In the genomic region with DNA sequence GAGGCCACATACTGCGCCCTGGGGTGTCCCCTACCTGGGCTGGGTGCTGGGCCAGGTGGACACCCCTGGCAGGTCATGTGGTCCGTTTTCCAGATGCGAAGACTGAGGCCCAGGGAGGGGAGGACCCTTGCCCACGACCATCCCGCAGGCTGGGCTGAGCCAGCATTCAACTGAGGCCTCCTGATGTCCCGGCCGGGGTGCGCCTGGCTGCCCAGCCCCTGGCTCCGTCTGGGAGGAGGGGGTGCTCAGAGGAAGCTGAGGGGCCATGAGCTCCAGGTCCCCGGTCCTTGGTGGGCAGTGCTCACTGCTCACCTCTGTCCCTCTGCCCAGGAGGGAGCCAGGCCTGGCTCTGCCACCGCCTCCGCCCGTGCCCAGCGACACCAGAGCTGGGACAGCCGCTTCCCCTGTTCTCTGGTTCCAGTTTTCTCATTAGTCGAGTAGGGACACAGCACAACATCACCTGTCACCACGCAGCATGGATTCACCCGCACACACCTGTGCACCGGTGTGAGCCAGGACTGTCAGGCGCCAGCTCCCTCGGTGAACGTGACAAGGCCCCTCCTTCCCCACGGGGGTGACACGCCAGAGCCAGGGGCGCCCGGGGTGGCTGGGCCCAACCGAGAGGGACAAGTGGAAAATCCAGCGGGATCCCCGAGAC, we compare ENCODE assay signal across 1 cellular context.
TF ChIP-seq lines count a peak whose summit lies in the region.

No MANE protein-coding gene starts in this region.

TF ChIP-seq in HepG2, 621 proteins besides CTCF, POLR2A, EP300 and RAD21:
- no peak for TF ChIP-seq KDM5A (IDR thresholded peaks at IDR 0.05; ENCODE audit: borderline replicate concordance, low read length)
- TF ChIP-seq ZNF629 (CRISPR knock-in tag; conservative IDR thresholded peaks at IDR 0.05) = peak; percentile 90
- no peak for TF ChIP-seq KDM2A (CRISPR knock-in tag; IDR thresholded peaks at IDR 0.05; ENCODE audit: borderline replicate concordance, low read depth)
- no peak for TF ChIP-seq FOXP1 (IDR thresholded peaks at IDR 0.05)
- TF ChIP-seq FOXP1 (CRISPR knock-in tag; IDR thresholded peaks at IDR 0.05) = no peak
- TF ChIP-seq ZNF687 (CRISPR knock-in tag; IDR thresholded peaks at IDR 0.05) = 0 out of 2 replicates have a peak, but pooled peaks have one; percentile 13
- no peak for TF ChIP-seq ZSCAN29 (CRISPR knock-in tag; conservative IDR thresholded peaks at IDR 0.05)
- no peak for TF ChIP-seq KLF11 (CRISPR knock-in tag; IDR thresholded peaks at IDR 0.05)
- TF ChIP-seq HNRNPL (IDR thresholded peaks at IDR 0.05; ENCODE audit: low read depth, low read length) = 0 out of 2 replicates have a peak, but pooled peaks have one; percentile 8
- TF ChIP-seq NFE2L2 (IDR thresholded peaks at IDR 0.05; ENCODE audit: low read length) = no peak
- TF ChIP-seq THAP11 (CRISPR knock-in tag; IDR thresholded peaks at IDR 0.05) = no peak
- peak; percentile 16; the same call in 1 of the 2 replicates for TF ChIP-seq ZNF768 (CRISPR knock-in tag; IDR thresholded peaks at IDR 0.05)
- no peak for TF ChIP-seq GZF1 (CRISPR knock-in tag; IDR thresholded peaks at IDR 0.05)
- TF ChIP-seq AKNA (CRISPR knock-in tag; IDR thresholded peaks at IDR 0.05; ENCODE audit: borderline replicate concordance) = no peak
- peak; percentile 35; the same call in 1 of the 2 replicates for TF ChIP-seq ZMYM3 (CRISPR knock-in tag; IDR thresholded peaks at IDR 0.05)
- no peak for TF ChIP-seq EED (CRISPR knock-in tag; IDR thresholded peaks at IDR 0.05)
- TF ChIP-seq ATF7 (IDR thresholded peaks at IDR 0.05) = no peak
- TF ChIP-seq ATF7 (CRISPR knock-in tag; IDR thresholded peaks at IDR 0.05) = no peak
- no peak for TF ChIP-seq ARID4A (CRISPR knock-in tag; IDR thresholded peaks at IDR 0.05; ENCODE audit: borderline replicate concordance)
